ENCODE assay signal across 23 cellular contexts in genomic region chr9:7454490-7455110, GRCh38.
"Had no signal": no experiment of that assay in that cellular context is flagged by ENCODE, and none has a peak within 500 bp of the region (broad histone marks: within the 10 kb centered on the region; RNA-seq: fewer than 3 reads in every experiment).

No MANE protein-coding gene starts in this region.

- H3K27ac ChIP-seq: body of pancreas, cardiac muscle cell, foreskin keratinocyte, hepatocyte, psoas muscle, skin epidermis, stomach, suprapubic skin, tibial nerve, VCaP had no signal

- H3K4me2 ChIP-seq: hepatocyte had no signal

- H3K4me1 ChIP-seq: body of pancreas, foreskin keratinocyte, psoas muscle, stomach had no signal

- ATAC-seq: body of pancreas; foreskin keratinocyte; left ventricle myocardium superior; psoas muscle; right cardiac atrium; stimulated activated effector memory CD8-positive, alpha-beta T cell treated with anti-CD3 and anti-CD28 coated beads, Interleukin-12 subunit alpha, Interleukin-12 subunit beta, amount 100 ng/mL, for 72 hours had no signal

- H3K27me3 ChIP-seq: body of pancreas, cardiac muscle cell, foreskin keratinocyte, hepatocyte, stomach, suprapubic skin, tibial nerve had no signal

- H3K4me3 ChIP-seq: body of pancreas, cardiac muscle cell, hepatocyte, psoas muscle, skin epidermis, stomach, suprapubic skin, tibial nerve had no signal

- H3K9me3 ChIP-seq: body of pancreas, psoas muscle, stomach, suprapubic skin, tibial nerve had no signal

- H2AFZ ChIP-seq: hepatocyte had no signal

- H3K36me3 ChIP-seq: cardiac muscle cell, stomach, suprapubic skin, tibial nerve had no signal

- DNase-seq: activated CD4-positive, CD25-positive, alpha-beta regulatory T cell treated with anti-CD3 and anti-CD28 coated beads, Interleukin-2, amount 50 U/mL, for 72 hours; activated gamma-delta T cell treated with Interleukin-2 at 50 U/mL for 16 hours; activated T-cell treated with anti-CD3 and anti-CD28 coated beads, Interleukin-2, amount 50 U/mL, for 1 hour; body of pancreas; effector CD4-positive, alpha-beta T cell; foreskin keratinocyte; glutamatergic neuron; immature natural killer cell; kidney glomerular epithelial cell; left ventricle myocardium superior; mammary epithelial cell; naive B cell; psoas muscle; right cardiac atrium; stimulated activated CD4-positive, alpha-beta T cell treated with anti-CD3 and anti-CD28 coated beads, Interleukin-2, amount 100 ng/mL, for 24 hours; stomach had no signal
